22 cellular contexts compared by ENCODE assay signal in the genomic region with DNA sequence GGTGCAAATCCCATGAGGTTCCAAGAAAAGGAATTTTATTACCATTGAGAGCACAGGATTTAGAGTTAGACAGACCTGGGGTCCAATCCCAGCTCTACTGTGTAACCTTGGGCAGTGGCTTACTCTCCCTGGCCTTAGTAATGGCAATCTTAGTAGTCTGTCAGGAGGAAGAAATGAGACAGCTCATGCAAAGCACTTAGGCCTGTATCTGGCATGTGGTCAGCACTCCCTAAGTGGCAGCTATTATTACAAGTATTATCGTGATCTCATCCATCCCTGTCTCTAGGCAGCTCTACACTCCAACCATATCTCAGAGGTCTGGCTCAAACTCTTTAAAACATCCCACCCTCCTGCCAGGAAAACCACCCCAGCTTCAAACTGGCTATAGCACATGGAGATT.
"Had no signal": no experiment of that assay in that cellular context is flagged by ENCODE, and none has a peak within 500 bp of the region (broad histone marks: within the 10 kb centered on the region; RNA-seq: fewer than 3 reads in every experiment).

No MANE protein-coding gene starts in this region.

- H3K4me1 ChIP-seq: body of pancreas, sigmoid colon, stomach, tibial artery, upper lobe of right lung had no signal

- ATAC-seq: activated CD4-positive, alpha-beta T cell treated with anti-CD3 and anti-CD28 coated beads for 36 hours; activated naive CD4-positive, alpha-beta T cell treated with anti-CD3 and anti-CD28 coated beads, Interleukin-2, amount 50 U/mL, for 72 hours; activated T-cell treated with anti-CD3 and anti-CD28 coated beads, Interleukin-2, amount 50 U/mL, for 72 hours; body of pancreas; stimulated activated naive B cell treated with anti-CD40 and anti-IgM and Interleukin-4, amounts not matched to agents 10 μg/mL and 1 μg/mL and 100 μg/mL, for 72 hours; upper lobe of right lung had no signal

- H3K4me3 ChIP-seq: body of pancreas, ovary, sigmoid colon, smooth muscle cell, stomach, tibial artery, upper lobe of right lung had no signal

- H3K36me3 ChIP-seq: neutrophil, ovary, sigmoid colon, stomach, tibial artery, upper lobe of right lung had no signal

- DNase-seq: activated CD4-positive, alpha-beta T cell treated with anti-CD3 and anti-CD28 coated beads for 36 hours; activated CD4-positive, CD25-positive, alpha-beta regulatory T cell; activated naive CD4-positive, alpha-beta T cell; activated T-cell treated with anti-CD3 and anti-CD28 coated beads for 4 hours; activated T-cell treated with anti-CD3 and anti-CD28 coated beads, Interleukin-2, amount 50 U/mL, for 72 hours; anterior cingulate cortex; body of pancreas; cortex of kidney; foreskin fibroblast; mammary epithelial cell; ovary; sigmoid colon; stimulated activated CD4-positive, alpha-beta T cell treated with anti-CD3 and anti-CD28 coated beads, Interleukin-1b, Interleukin-23, amount 100 ng/mL, for 48 hours; stimulated activated CD4-positive, alpha-beta T cell treated with anti-CD3 and anti-CD28 coated beads, Interleukin-4, amount 100 ng/mL, for 4 hours; stimulated activated CD8-positive, alpha-beta memory T cell treated with anti-CD3 and anti-CD28 coated beads, Interleukin-4, amount 100 ng/mL, for 48 hours; stimulated activated naive B cell treated with anti-CD40 and anti-IgM and Interleukin-4, amounts not matched to agents 10 μg/mL and 1 μg/mL and 100 μg/mL, for 72 hours; stomach; tibial artery; upper lobe of right lung had no signal

- H3K27me3 ChIP-seq: body of pancreas, neutrophil, ovary, sigmoid colon, tibial artery, upper lobe of right lung had no signal

- H3K27ac ChIP-seq: body of pancreas, neutrophil, ovary, sigmoid colon, stomach, tibial artery, upper lobe of right lung had no signal

- H3K9me3 ChIP-seq: body of pancreas, neutrophil, ovary, sigmoid colon, upper lobe of right lung had no signal
